8 cellular contexts compared by ENCODE assay signal in the genomic region with DNA sequence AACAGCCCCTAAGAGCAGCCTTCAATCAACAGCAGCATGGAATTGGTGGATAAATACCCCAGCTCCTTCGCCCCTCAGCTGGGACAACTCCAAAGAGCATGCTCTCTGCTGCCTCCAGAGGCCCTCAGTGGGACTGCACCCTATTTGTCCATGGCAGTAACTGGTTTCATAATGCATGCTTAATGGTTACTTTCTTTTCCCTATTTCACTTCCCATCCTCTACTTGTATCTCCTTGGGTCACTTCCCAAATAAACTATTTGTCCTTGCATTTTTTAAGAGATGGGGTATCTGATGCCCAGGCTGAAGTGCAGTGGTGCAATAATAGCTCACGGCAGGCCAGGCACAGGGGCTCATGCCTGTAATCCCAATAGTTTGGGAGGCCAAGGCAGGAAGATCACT. TPM values are rescaled to one million over a fixed set of nuclear protein-coding genes. Genes with fewer than 3 reads are reported as not detected.
A peak's percentile ranks its signal among the peaks of the same experiment; 100 is the strongest.
DNase-seq lines count a peak whose midpoint lies in the region; ATAC-seq and TF ChIP-seq lines count a peak whose summit lies in the region.

No MANE protein-coding gene starts in this region.

- H3K36me3 ChIP-seq in transverse colon = no peaks in the 10 kb centered on the region

- TF ChIP-seq EP300 in transverse colon (IDR thresholded peaks at IDR 0.05; ENCODE audit: low read depth) = no peak

- TF ChIP-seq CTCF in choroid plexus epithelial cell (conservative IDR thresholded peaks at IDR 0.05; ENCODE audit: low read depth, low read length) = peak; percentile 98
- peak; percentile 78 to 94 (median 88) for TF ChIP-seq CTCF in transverse colon (IDR thresholded peaks at IDR 0.05)

- no peaks in the 10 kb centered on the region for H3K36me3 Mint-ChIP-seq in naive B cell

- no peaks in the 10 kb centered on the region for H3K9me3 Mint-ChIP-seq in naive B cell

- ATAC-seq in activated CD4-positive, CD25-positive, alpha-beta regulatory T cell treated with anti-CD3 and anti-CD28 coated beads, Interleukin-2, amount 50 U/mL, for 24 hours = peak; percentile 41 to 61
- ATAC-seq in naive B cell (ENCODE audit: low read depth in 2 of 2) (peak; percentile 50 to 73), HG03565 (IDR thresholded peaks at IDR 0.05; ENCODE audit: unreplicated experiment) (no peak)

- H3K27me3 ChIP-seq in transverse colon = no peaks in the 10 kb centered on the region

- H3K4me1 Mint-ChIP-seq in naive B cell = peaks cover 15 to 19% (median 17%) of the 10 kb centered on the region in 3 donors

- H3K27ac ChIP-seq in transverse colon = no peak overlapping the region

- H3K9me3 ChIP-seq in transverse colon = no peaks in the 10 kb centered on the region

- H3K27me3 Mint-ChIP-seq in naive B cell = peaks cover 0 to 6% (median 0%) of the 10 kb centered on the region in 3 donors

- H3K4me3 Mint-ChIP-seq in naive B cell = no peak overlapping the region

- intact Hi-C loops in transverse colon (cut with DNase I; ENCODE audit: low total_unique reads) = no loop called here

- H3K4me3 ChIP-seq in choroid plexus epithelial cell (ENCODE audit: low read depth, low read length) (no peak overlapping the region), transverse colon (no peak overlapping the region)

- peak; percentile 54 for DNase-seq in Daoy (ENCODE audit: low read depth)
- DNase-seq in LoVo (ENCODE audit: low spot score) = peak; percentile 33
- peak; percentile 59 for DNase-seq in choroid plexus epithelial cell (ENCODE audit: low read depth)
- peak; percentile 60 for DNase-seq in naive B cell
- DNase-seq in transverse colon = peak; percentile 78
- no peak for DNase-seq in NCI-H2029 (lab: John Stamatoyannopoulos, UW)

- peak overlapping the region in 1 of 6 donors; percentile 38 for H3K27ac Mint-ChIP-seq in naive B cell

- 69% methylated on average over 2 of the region's 2 CpGs; no CpG with 5 or more reads in 1 of the 2 donors for WGBS in transverse colon (ENCODE audit: low coverage in 1 of 2), 2 donors

- no peak for TF ChIP-seq POLR2A in transverse colon (IDR thresholded peaks at IDR 0.05)

- in situ Hi-C loops in transverse colon (cut with MboI; ENCODE audit: low pct_ligation_motif_present in 1 of 4, low pct_unique_long_range_greater_than_20kb in 1 of 4, low sequenced_read_pairs in 3 of 4) = no loop called here

- peaks cover 8 to 23% (median 11%) of the 10 kb centered on the region in 4 donors for H3K4me1 ChIP-seq in transverse colon

RNA-seq across cellular contexts. Expression of a gene that starts 13.5 kb away (rescaled TPM):
- 1,303 and 1,358 TPM in 2 replicates for total RNA-seq in Daoy (2014; rRNA removed; shearing (Covaris generic))
- 10 to 100 TPM; 53.6 to 85.7 (median 76.7) TPM for polyA plus RNA-seq in naive B cell (ENCODE audit: low read depth in 6 of 6)
- total RNA-seq in transverse colon = 100 to 1,000 TPM; 228 to 491 (median 288) TPM

RNA-seq across cellular contexts. Expression of a gene that starts 48.9 kb away (rescaled TPM):
- 63.7 and 72.5 TPM in 2 replicates for total RNA-seq in Daoy (2014; rRNA removed; shearing (Covaris generic))
- polyA plus RNA-seq in naive B cell (ENCODE audit: low read depth in 6 of 6) = 100 to 1,000 TPM in 5 of 6 donors, 10 to 100 TPM in 1; 98.8 to 134 (median 112) TPM
- total RNA-seq in transverse colon = 100 to 1,000 TPM in 1 of 4 donors, 10 to 100 TPM in 3; 22.3 to 102 (median 67.9) TPM
